Comparison of ENCODE assay signal across 19 cellular contexts in genomic region chr1:115364044-115364775, GRCh38. TPM values are rescaled to one million over a fixed set of nuclear protein-coding genes. Genes with fewer than 3 reads are reported as not detected.
DNase-seq lines count a peak whose midpoint lies in the region; ATAC-seq and TF ChIP-seq lines count a peak whose summit lies in the region.
"Had no signal": no experiment of that assay in that cellular context is flagged by ENCODE, and none has a peak within 500 bp of the region (broad histone marks: within the 10 kb centered on the region; RNA-seq: fewer than 3 reads in every experiment).

No MANE protein-coding gene starts in this region.

- H3K27ac ChIP-seq in right cardiac atrium (ENCODE audit: low read length), result peak overlapping the region; percentile 66
- peak overlapping the region in 3 of 5 donors; percentile 15 to 46 (median 31) for H3K27ac ChIP-seq in stomach
- H3K27ac ChIP-seq: cardiac muscle cell had no signal

- no peak for TF ChIP-seq CTCF in stomach (IDR thresholded peaks at IDR 0.05)

- no peaks in the 10 kb centered on the region for H3K36me3 ChIP-seq in stomach
- H3K36me3 ChIP-seq: cardiac muscle cell, esophagus squamous epithelium had no signal

- H3K27me3 ChIP-seq in right cardiac atrium (ENCODE audit: control insufficient read depth, insufficient read depth), result no peaks in the 10 kb centered on the region
- H3K27me3 ChIP-seq in stomach, result no peaks in the 10 kb centered on the region
- H3K27me3 ChIP-seq: cardiac muscle cell, esophagus squamous epithelium had no signal

- DNase-seq in GM04504 (ENCODE audit: low read depth), result peak; percentile 56
- DNase-seq in astrocyte of the hippocampus (ENCODE audit: low read depth, low spot score), result peak; percentile 83
- peak; percentile 38 to 76 (median 74) for DNase-seq in right cardiac atrium
- no peak for DNase-seq in stomach
- no peak for DNase-seq in NCI-H1694 treated with DMSO at 0.1 percent for 48 hours (lab: John Stamatoyannopoulos, UW)
- DNase-seq in LoVo (ENCODE audit: low spot score), result no peak
- DNase-seq in kidney tubule cell (ENCODE audit: low spot score), result no peak
- DNase-seq: activated CD4-positive, alpha-beta T cell treated with anti-CD3 and anti-CD28 coated beads for 1 hour; activated T-cell treated with anti-CD3 and anti-CD28 coated beads, Interleukin-2, amount 50 U/mL, for 48 hours; COR-L47; esophagus squamous epithelium; NCI-H187 treated with DMSO at 0.1 percent for 48 hours; stimulated activated CD4-positive, alpha-beta T cell treated with anti-CD3 and anti-CD28 coated beads, Interleukin-4, amount 100 ng/mL, for 1 hour; stimulated activated naive CD4-positive, alpha-beta T cell treated with Interleukin-2 at 50 U/mL for 16 hours had no signal

- WGBS in right cardiac atrium, result 43% methylated on average over 7 of the region's 7 CpGs
- 59 to 77% (median 72%) methylated on average over 6 to 7 of the region's 7 CpGs for WGBS in stomach, 5 donors

- no peak for TF ChIP-seq EP300 in stomach (IDR thresholded peaks at IDR 0.05)

- intact Hi-C loops in right cardiac atrium (cut with DNase I) (no loop called here), stomach (cut with DNase I; ENCODE audit: low total_unique reads) (no loop called here)

- H3K9me3 ChIP-seq in right cardiac atrium (ENCODE audit: control insufficient read depth, low read length) (no peaks in the 10 kb centered on the region), stomach (peaks cover 0 to 20% (median 3%) of the 10 kb centered on the region in 4 donors)

- H3K4me3 ChIP-seq in right cardiac atrium (ENCODE audit: low read length) (no peak overlapping the region), stomach (no peak overlapping the region)
- H3K4me3 ChIP-seq: cardiac muscle cell, esophagus squamous epithelium had no signal

- H3K4me1 ChIP-seq in right cardiac atrium (ENCODE audit: control insufficient read depth, insufficient read depth, low read length), result peaks cover 11% of the 10 kb centered on the region
- peaks cover 0 to 18% (median 11%) of the 10 kb centered on the region in 4 donors for H3K4me1 ChIP-seq in stomach

- ATAC-seq in right cardiac atrium (peak; percentile 78 to 81), HG03039 (IDR thresholded peaks at IDR 0.05; ENCODE audit: unreplicated experiment) (no peak)
- ATAC-seq: left lobe of liver had no signal

- TF ChIP-seq POLR2A in stomach (IDR thresholded peaks at IDR 0.05), result no peak

RNA-seq across cellular contexts. Expression of gene NGF, which starts 26.2 kb away (rescaled TPM):
- total RNA-seq in right cardiac atrium (1 to 10 TPM; 3.3 to 7.4 (median 5.6) TPM), stomach (1 to 10 TPM in 3 of 5 donors, not detected in 2; 1.8 to 3.1 (median 2.2) TPM)
- polyA plus RNA-seq in right cardiac atrium (17.4 TPM), stomach (1 to 10 TPM in 1 of 3 donors, under 1 TPM in 1, not detected in 1; 0.31 to 1.5 TPM)
- total RNA-seq: H1 had no signal
- polyA plus RNA-seq: cardiac muscle cell, IgD-negative memory B cell had no signal

Comparison
In these comparisons a context has a peak if more than half of its experiments do, and no peak if none do; other contexts are left out.
1. DNase-seq: peak in GM04504 (single experiment), astrocyte of the hippocampus (single experiment) and right cardiac atrium (3 of 3); none in stomach (single experiment), NCI-H1694 treated with DMSO at 0.1 percent for 48 hours (single experiment), LoVo (single experiment) and kidney tubule cell (single experiment).